16 cellular contexts compared by ENCODE assay signal in the genomic region with DNA sequence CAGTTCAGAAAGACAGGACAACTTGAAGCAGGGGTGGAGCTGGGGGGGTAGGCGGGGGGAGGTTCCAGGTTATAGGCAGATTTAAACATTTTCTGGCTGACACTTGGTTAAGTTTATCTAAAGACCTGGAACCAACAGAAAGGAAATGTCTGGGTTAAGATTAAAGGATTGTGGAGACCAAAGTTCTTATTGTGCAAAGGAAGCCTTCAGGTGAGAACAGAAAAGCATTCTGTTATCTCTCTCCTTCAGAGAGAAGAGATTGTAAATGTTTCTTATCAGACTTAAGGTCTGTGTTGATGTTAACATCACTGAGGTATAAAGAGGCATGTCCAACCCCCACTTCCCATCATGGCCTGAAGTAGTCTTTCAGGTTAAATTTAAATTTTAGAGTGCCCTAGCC. TPM values are rescaled to one million over a fixed set of nuclear protein-coding genes. Genes with fewer than 3 reads are reported as not detected.
DNase-seq lines count a peak whose midpoint lies in the region; ATAC-seq and TF ChIP-seq lines count a peak whose summit lies in the region.
"Had no signal": no experiment of that assay in that cellular context is flagged by ENCODE, and none has a peak within 500 bp of the region (broad histone marks: within the 10 kb centered on the region; RNA-seq: fewer than 3 reads in every experiment).

No MANE protein-coding gene starts in this region.

- H3K4me3 ChIP-seq in endodermal cell (ENCODE audit: low read length) = peak overlapping the region; percentile 58
- H3K4me3 ChIP-seq: GM23338 had no signal

- H3K27ac ChIP-seq in CD4-positive, alpha-beta T cell (ENCODE audit: low read depth, low read length) = no peak overlapping the region
- H3K27ac ChIP-seq in KOPT-K1 (ENCODE audit: low read depth, low read length, poor library complexity, severe bottlenecking) (peak overlapping the region; percentile 57), endodermal cell (ENCODE audit: low read depth, low read length) (no peak overlapping the region)
- H3K27ac ChIP-seq: C4-2B had no signal

- H3K9me3 Mint-ChIP-seq in CD4-positive, alpha-beta T cell = no peaks in the 10 kb centered on the region
- peaks cover 10% of the 10 kb centered on the region for H3K9me3 Mint-ChIP-seq in endodermal cell
- no peaks in the 10 kb centered on the region for H3K9me3 Mint-ChIP-seq in nephron
- H3K9me3 Mint-ChIP-seq: CD8-positive, alpha-beta memory T cell had no signal

- no peak for ATAC-seq in CD4-positive, alpha-beta T cell (ENCODE audit: poor library complexity)
- ATAC-seq in GM21717 (IDR thresholded peaks at IDR 0.05; ENCODE audit: unreplicated experiment) = no peak
- ATAC-seq: GM23338 had no signal

- intact Hi-C loops in CD4-positive, alpha-beta T cell (cut with DNase I, micrococcal nuclease) = loop anchor here in 1 of 2 experiments (10.0 kb wide), 2 partner anchors 354 to 986 kb away; partner anchors contain the start of genes CRYZ, ST6GALNAC3 and TYW3

- H3K27me3 Mint-ChIP-seq in CD4-positive, alpha-beta T cell = no peaks in the 10 kb centered on the region
- H3K27me3 Mint-ChIP-seq in endodermal cell (ENCODE audit: insufficient read depth) = no peaks in the 10 kb centered on the region
- H3K27me3 Mint-ChIP-seq in nephron (ENCODE audit: low read depth) = peaks cover 4% of the 10 kb centered on the region

- CTCF ChIA-PET in CD4-positive, alpha-beta T cell (lab: Charles Lee) = no interaction called here

- H3K36me3 ChIP-seq in KOPT-K1 (ENCODE audit: insufficient read depth, low read length) (no peaks in the 10 kb centered on the region), endodermal cell (ENCODE audit: control insufficient read depth, insufficient read depth, low read length) (no peaks in the 10 kb centered on the region)
- H3K36me3 ChIP-seq: BE2C had no signal

- H3K36me3 Mint-ChIP-seq in CD4-positive, alpha-beta T cell (ENCODE audit: low read depth) = peaks cover 6% of the 10 kb centered on the region
- H3K36me3 Mint-ChIP-seq in endodermal cell (ENCODE audit: low read depth) = no peaks in the 10 kb centered on the region
- H3K36me3 Mint-ChIP-seq in nephron (ENCODE audit: low read depth) = no peaks in the 10 kb centered on the region

- peaks cover 7% of the 10 kb centered on the region for H3K4me1 ChIP-seq in endodermal cell (ENCODE audit: control insufficient read depth, insufficient read depth, low read length)
- H3K4me1 ChIP-seq: BE2C had no signal

- peak overlapping the region; percentile 18 for H3K4me3 Mint-ChIP-seq in CD4-positive, alpha-beta T cell
- H3K4me3 Mint-ChIP-seq in endodermal cell = no peak overlapping the region
- peak overlapping the region; percentile 15 to 64 (median 49) for H3K4me3 Mint-ChIP-seq in nephron
- H3K4me3 Mint-ChIP-seq: GM23338 had no signal

- peaks cover 34% of the 10 kb centered on the region for H3K4me1 Mint-ChIP-seq in CD4-positive, alpha-beta T cell (ENCODE audit: low read depth)
- H3K4me1 Mint-ChIP-seq in endodermal cell (peaks cover 23% of the 10 kb centered on the region), nephron (peaks cover 6% of the 10 kb centered on the region)

- no peaks in the 10 kb centered on the region for H3K9me3 ChIP-seq in CD4-positive, alpha-beta T cell (ENCODE audit: control insufficient read depth, low read length)
- H3K9me3 ChIP-seq in KOPT-K1 (ENCODE audit: insufficient read depth, low read length, poor library complexity, severe bottlenecking) (no peaks in the 10 kb centered on the region), endodermal cell (ENCODE audit: control insufficient read depth, low read length) (peaks cover 30% of the 10 kb centered on the region)
- H3K9me3 ChIP-seq: BE2C, Caco-2 had no signal

- no peak for DNase-seq in CD4-positive, alpha-beta T cell
- DNase-seq in endodermal cell (no peak), RKO (ENCODE audit: low spot score) (no peak), NCI-H2227 (lab: John Stamatoyannopoulos, UW; ENCODE audit: unreplicated experiment) (no peak)
- DNase-seq: BE2C, DND-41, GDM1, H7, IMR-90 had no signal

- POLR2A ChIA-PET in CD4-positive, alpha-beta T cell (lab: Charles Lee) = no interaction called here

- peak overlapping the region; percentile 24 for H3K27ac Mint-ChIP-seq in CD4-positive, alpha-beta T cell
- no peak overlapping the region for H3K27ac Mint-ChIP-seq in endodermal cell
- H3K27ac Mint-ChIP-seq in nephron = peak overlapping the region in 1 of 3 experiments; percentile 23
- H3K27ac Mint-ChIP-seq: GM23338 had no signal

- no peak overlapping the region for H3K9ac ChIP-seq in endodermal cell (ENCODE audit: extremely low read depth, low read length, poor library complexity, severe bottlenecking)

- WGBS in endodermal cell (ENCODE audit: insufficient coverage in 1 of 2, insufficient read length in 1 of 2), 2 experiments = 81% methylated on average over 1 of the region's 1 CpG; no CpG with 5 or more reads in 1 of the 2 experiments

- no peaks in the 10 kb centered on the region for H3K27me3 ChIP-seq in CD4-positive, alpha-beta T cell (ENCODE audit: control insufficient read depth, insufficient read depth, low read length)
- H3K27me3 ChIP-seq in endodermal cell (ENCODE audit: control insufficient read depth, insufficient read depth, low read length, poor library complexity, severe bottlenecking) = no peaks in the 10 kb centered on the region
- H3K27me3 ChIP-seq: BE2C had no signal

- no peak for TF ChIP-seq CTCF in CD4-positive, alpha-beta T cell (IDR thresholded peaks at IDR 0.05)
- TF ChIP-seq CTCF in endodermal cell (conservative IDR thresholded peaks at IDR 0.05) (no peak), nephron (IDR thresholded peaks at IDR 0.05; ENCODE audit: unreplicated experiment in 3 of 3) (no peak)

RNA-seq across cellular contexts. Expression of gene ACADM, which starts 3.7 kb away (rescaled TPM):
- 1 to 10 TPM; 3.5 to 4.7 TPM for total RNA-seq in CD4-positive, alpha-beta T cell
- total RNA-seq in endodermal cell = 10 to 100 TPM; 63.5 to 68.0 TPM
- polyA plus RNA-seq in endodermal cell (2013, experiment 1 of 2) = 53.5 TPM
- polyA plus RNA-seq in endodermal cell (2013, experiment 2 of 2) = 45.9 TPM

Comparison
In these comparisons a context has a peak if more than half of its experiments do, and no peak if none do; other contexts are left out.
1. RNA of gene ACADM, which starts 3.7 kb away (total RNA-seq): 63.5 to 68.0 TPM in endodermal cell; 3.5 to 4.7 TPM in CD4-positive, alpha-beta T cell; every median in the first group is over 10 times any median in the second.